13 cellular contexts compared by ENCODE assay signal in the genomic region with DNA sequence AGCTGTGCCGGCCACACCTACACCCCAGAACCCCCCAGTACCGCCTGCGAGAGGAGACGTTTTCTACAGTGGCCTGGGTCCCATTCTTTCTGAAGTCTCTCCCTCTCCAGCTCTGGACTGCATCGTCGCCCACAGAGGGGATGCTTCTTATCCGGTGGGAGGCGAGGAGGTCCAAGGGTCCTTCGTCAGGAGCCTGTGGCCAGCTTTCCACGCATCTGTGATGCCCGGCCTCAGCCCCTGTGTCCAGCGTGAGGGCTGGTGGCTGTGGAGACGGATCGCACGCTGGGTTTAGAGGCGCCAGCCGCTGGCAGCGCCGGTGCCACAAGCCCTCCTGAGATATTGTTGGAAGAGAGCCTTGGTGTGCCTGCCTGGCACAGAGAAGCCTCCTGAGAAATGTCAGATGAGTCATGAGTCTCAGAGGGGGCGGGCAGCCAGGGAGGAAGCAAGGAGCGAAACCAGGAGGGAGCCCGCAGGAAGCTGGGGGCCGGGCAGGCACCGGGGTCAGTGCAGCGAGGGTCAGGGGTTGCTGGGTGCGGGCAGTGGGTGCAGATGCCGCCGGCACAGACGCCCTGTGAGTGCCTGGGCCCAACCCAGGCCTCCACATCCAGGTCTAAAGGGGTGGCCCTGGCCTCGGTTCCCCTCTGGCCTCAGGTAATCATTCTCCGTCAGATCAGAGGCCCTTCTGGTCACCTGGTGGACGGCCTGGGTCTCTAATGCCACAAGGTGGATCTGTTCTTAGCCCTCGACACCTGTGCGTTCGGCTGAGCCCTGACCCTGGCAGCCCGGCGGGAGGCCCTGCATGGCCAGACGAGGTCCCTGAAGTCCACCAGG.
DNase-seq lines count a peak whose midpoint lies in the region; ATAC-seq and TF ChIP-seq lines count a peak whose summit lies in the region.
"Had no signal": no experiment of that assay in that cellular context is flagged by ENCODE, and none has a peak within 500 bp of the region (broad histone marks: within the 10 kb centered on the region; RNA-seq: fewer than 3 reads in every experiment).

No MANE protein-coding gene starts in this region.

- H3K9me3 ChIP-seq in Panc1 (ENCODE audit: control insufficient read depth, insufficient read depth, low read depth, low read length) (no peaks in the 10 kb centered on the region), mucosa of descending colon (no peaks in the 10 kb centered on the region)

- peaks cover 0 to 6% of the 10 kb centered on the region in 2 donors for H3K9me3 Mint-ChIP-seq in stimulated activated naive B cell treated with anti-CD40 and anti-IgM and Interleukin-4, amounts not matched to agents 10 μg/mL and 1 μg/mL and 100 μg/mL, for 72 hours

- H3K4me3 ChIP-seq in Panc1 (ENCODE audit: low read depth in 2 of 2, low read length in 2 of 2) (no peak overlapping the region), mucosa of descending colon (no peak overlapping the region)

- no peaks in the 10 kb centered on the region for H3K4me1 ChIP-seq in Panc1 (ENCODE audit: control insufficient read depth, insufficient read depth, low read length)
- no peaks in the 10 kb centered on the region for H3K4me1 ChIP-seq in foreskin keratinocyte
- no peaks in the 10 kb centered on the region for H3K4me1 ChIP-seq in mucosa of descending colon (ENCODE audit: low read depth)

- TF ChIP-seq CTCF in GM20000 (IDR thresholded peaks at IDR 0.05; ENCODE audit: extremely low read depth, missing control alignments) (no peak), Panc1 (IDR thresholded peaks at IDR 0.05) (no peak), foreskin keratinocyte (conservative IDR thresholded peaks at IDR 0.05) (no peak), mucosa of descending colon (IDR thresholded peaks at IDR 0.05) (no peak)

- POLR2A ChIA-PET in Panc1 (lab: Charles Lee) = no interaction called here

- peak; percentile 49; the same call in 1 of the 2 replicates for ATAC-seq in Panc1
- ATAC-seq in foreskin keratinocyte = peak; percentile 70
- ATAC-seq in stimulated activated naive B cell treated with anti-CD40 and anti-IgM and Interleukin-4, amounts not matched to agents 10 μg/mL and 1 μg/mL and 100 μg/mL, for 72 hours (replicated peaks) = peak; percentile 27 to 36
- no peak for ATAC-seq in mucosa of descending colon
- ATAC-seq: activated CD8-positive, alpha-beta memory T cell treated with anti-CD3 and anti-CD28 coated beads, Interleukin-2, amount 10 ng/mL, durations not matched to agents 7 days and 5 days had no signal

- no peak overlapping the region for H3K27ac Mint-ChIP-seq in stimulated activated naive B cell treated with anti-CD40 and anti-IgM and Interleukin-4, amounts not matched to agents 10 μg/mL and 1 μg/mL and 100 μg/mL, for 72 hours
- H3K27ac Mint-ChIP-seq: activated CD8-positive, alpha-beta memory T cell treated with anti-CD3 and anti-CD28 coated beads, Interleukin-2, amount 10 ng/mL, durations not matched to agents 7 days and 5 days had no signal

- in situ Hi-C loops in Panc1 (cut with HindIII; ENCODE audit: low pct_unique_long_range_greater_than_20kb, low sequenced_read_pairs) = no loop called here

- no peak overlapping the region for H3K4me3 Mint-ChIP-seq in stimulated activated naive B cell treated with anti-CD40 and anti-IgM and Interleukin-4, amounts not matched to agents 10 μg/mL and 1 μg/mL and 100 μg/mL, for 72 hours
- H3K4me3 Mint-ChIP-seq: activated CD8-positive, alpha-beta memory T cell treated with anti-CD3 and anti-CD28 coated beads, Interleukin-2, amount 10 ng/mL, durations not matched to agents 7 days and 5 days had no signal

- H3K27ac ChIP-seq in Panc1 (ENCODE audit: low read length) (no peak overlapping the region), foreskin keratinocyte (no peak overlapping the region)

- intact Hi-C loops in Panc1 (cut with micrococcal nuclease; ENCODE audit: unreplicated experiment) = no loop called here
- intact Hi-C loops in mucosa of descending colon (cut with DNase I, micrococcal nuclease) = no loop called here

- H3K36me3 Mint-ChIP-seq in stimulated activated naive B cell treated with anti-CD40 and anti-IgM and Interleukin-4, amounts not matched to agents 10 μg/mL and 1 μg/mL and 100 μg/mL, for 72 hours = no peaks in the 10 kb centered on the region
- H3K36me3 Mint-ChIP-seq: activated CD8-positive, alpha-beta memory T cell treated with anti-CD3 and anti-CD28 coated beads, Interleukin-2, amount 10 ng/mL, durations not matched to agents 7 days and 5 days had no signal

- H3K27me3 Mint-ChIP-seq in stimulated activated naive B cell treated with anti-CD40 and anti-IgM and Interleukin-4, amounts not matched to agents 10 μg/mL and 1 μg/mL and 100 μg/mL, for 72 hours = peaks cover 9 to 14% of the 10 kb centered on the region in 2 donors
- H3K27me3 Mint-ChIP-seq: activated CD8-positive, alpha-beta memory T cell treated with anti-CD3 and anti-CD28 coated beads, Interleukin-2, amount 10 ng/mL, durations not matched to agents 7 days and 5 days had no signal

- DNase-seq in GM20000 (ENCODE audit: low spot score) (peak; percentile 23), Panc1 (ENCODE audit: low read depth, low spot score) (no peak), foreskin keratinocyte (no peak), mucosa of descending colon (no peak), epidermal melanocyte (ENCODE audit: insufficient read length, low spot score) (no peak), activated gamma-delta T cell treated with Interleukin-2 at 50 U/mL for 16 hours (no peak)
- DNase-seq in stimulated activated naive B cell treated with anti-CD40 and anti-IgM and Interleukin-4, amounts not matched to agents 10 μg/mL and 1 μg/mL and 100 μg/mL, for 72 hours = no peak
- DNase-seq: activated CD8-positive, alpha-beta memory T cell treated with anti-CD3 and anti-CD28 coated beads, Interleukin-2, amount 10 ng/mL, durations not matched to agents 7 days and 5 days; foreskin melanocyte; midbrain; NCI-H69; substantia nigra; T-helper 1 cell had no signal

- H3K36me3 ChIP-seq in Panc1 (ENCODE audit: control insufficient read depth, insufficient read depth, low read length) = no peaks in the 10 kb centered on the region
- no peaks in the 10 kb centered on the region for H3K36me3 ChIP-seq in mucosa of descending colon (ENCODE audit: low read depth)

- BruUV-seq in Panc1 (replicated peaks; lab: Mats Ljungman, UMichigan) = no TSS peak

- H3K27me3 ChIP-seq in Panc1 (ENCODE audit: control insufficient read depth, insufficient read depth, low read length) (no peaks in the 10 kb centered on the region), foreskin keratinocyte (no peaks in the 10 kb centered on the region)

- no peaks in the 10 kb centered on the region for H3K4me1 Mint-ChIP-seq in stimulated activated naive B cell treated with anti-CD40 and anti-IgM and Interleukin-4, amounts not matched to agents 10 μg/mL and 1 μg/mL and 100 μg/mL, for 72 hours
- H3K4me1 Mint-ChIP-seq: activated CD8-positive, alpha-beta memory T cell treated with anti-CD3 and anti-CD28 coated beads, Interleukin-2, amount 10 ng/mL, durations not matched to agents 7 days and 5 days had no signal

- CTCF ChIA-PET in Panc1 (lab: Charles Lee) = no interaction called here
